In genomic region chr21:34642211-34643075, GRCh38 we compare ENCODE assay signal across 11 cellular contexts. TPM values are rescaled to one million over a fixed set of nuclear protein-coding genes. Genes with fewer than 3 reads are reported as not detected.
A peak's percentile ranks its signal among the peaks of the same experiment; 100 is the strongest.
DNase-seq lines count a peak whose midpoint lies in the region; ATAC-seq, FAIRE-seq and TF ChIP-seq lines count a peak whose summit lies in the region.
"Had no signal": no experiment of that assay in that cellular context is flagged by ENCODE, and none has a peak within 500 bp of the region (broad histone marks: within the 10 kb centered on the region; RNA-seq: fewer than 3 reads in every experiment).

No MANE protein-coding gene starts in this region.

- H3K36me3 ChIP-seq in GM06990 (ENCODE audit: control insufficient read depth, insufficient read depth, low read length) (no peaks in the 10 kb centered on the region), bronchial epithelial cell (ENCODE audit: control insufficient read depth, insufficient read depth, low read length) (no peaks in the 10 kb centered on the region), psoas muscle (ENCODE audit: insufficient read depth in 1 of 2, low read depth in 1 of 2) (no peaks in the 10 kb centered on the region)

- H3K4me3 ChIP-seq in GM06990 (replicated peaks; ENCODE audit: low read depth, low read length) (no peak overlapping the region), bronchial epithelial cell (ENCODE audit: low read depth, low read length) (no peak overlapping the region), psoas muscle (no peak overlapping the region)
- H3K4me3 ChIP-seq: dorsolateral prefrontal cortex had no signal

- H3K9me3 ChIP-seq in psoas muscle, result no peaks in the 10 kb centered on the region

- DNase-seq in GM06990 (ENCODE audit: extremely low read depth, insufficient read length) (peak; percentile 74), bronchial epithelial cell (ENCODE audit: low read depth) (peak; percentile 49), COLO829 (ENCODE audit: low spot score) (no peak), NCI-H128 (lab: John Stamatoyannopoulos, UW; ENCODE audit: unreplicated experiment) (no peak), psoas muscle (no peak), epidermal melanocyte (ENCODE audit: insufficient read length, low spot score) (no peak)
- DNase-seq: dorsolateral prefrontal cortex, NCI-H1105 treated with DMSO at 0.1 percent for 48 hours had no signal

- H3K27ac ChIP-seq in psoas muscle, result no peak overlapping the region
- H3K27ac ChIP-seq: dorsolateral prefrontal cortex had no signal

- WGBS in psoas muscle, 3 donors, result 71 to 88% (median 73%) methylated on average over 7 of the region's 7 CpGs

- intact Hi-C loops in psoas muscle (cut with DNase I), result loop anchor here in 1 of 2 donors (10.0 kb wide), 1 partner anchor 48 kb away; no protein-coding TSS in a partner anchor

- H3K27me3 ChIP-seq in GM06990 (replicated peaks; ENCODE audit: control insufficient read depth, insufficient read depth, low read length) (no peaks in the 10 kb centered on the region), bronchial epithelial cell (ENCODE audit: control insufficient read depth, insufficient read depth, low read length) (no peaks in the 10 kb centered on the region), psoas muscle (ENCODE audit: insufficient read depth in 3 of 3, low read length in 2 of 3) (no peaks in the 10 kb centered on the region)

- TF ChIP-seq CTCF in GM06990 (IDR thresholded peaks at IDR 0.05; ENCODE audit: insufficient read depth, low read length, poor library complexity, severe bottlenecking) (no peak), bronchial epithelial cell (IDR thresholded peaks at IDR 0.05; ENCODE audit: insufficient read depth, low read length, severe bottlenecking) (no peak), psoas muscle (IDR thresholded peaks at IDR 0.05) (no peak)

- H3K4me1 ChIP-seq in psoas muscle, result no peaks in the 10 kb centered on the region

- ATAC-seq in GM21367 (IDR thresholded peaks at IDR 0.05; ENCODE audit: unreplicated experiment), result peak; percentile 42
- ATAC-seq in HG03342 (IDR thresholded peaks at IDR 0.05; ENCODE audit: unreplicated experiment), result peak; percentile 50
- no peak for ATAC-seq in psoas muscle

- FAIRE-seq in bronchial epithelial cell (lab: Jason Lieb, UNC), result no peak

RNA-seq across cellular contexts. Expression of gene CLIC6, which starts 26.4 kb away (rescaled TPM):
- total RNA-seq in bronchial epithelial cell (0.26 TPM in 1 of 2 replicates, not detected in the other), psoas muscle (10 to 100 TPM in 2 of 4 donors, 1 to 10 TPM in 1, under 1 TPM in 1; 0.50 to 35.5 (median 9.2) TPM)
- polyA plus RNA-seq in psoas muscle, result 1 to 10 TPM; 3.1 to 7.7 (median 4.2) TPM
- total RNA-seq: lung microvascular endothelial cell had no signal

RNA-seq across cellular contexts. Expression of gene RCAN1, which starts 27.5 kb away (rescaled TPM):
- total RNA-seq in bronchial epithelial cell (22.1 and 88.8 TPM in 2 replicates), psoas muscle (10 to 100 TPM; 24.9 to 38.4 (median 26.1) TPM)
- 10 to 100 TPM; 57.4 to 94.9 (median 88.0) TPM for polyA plus RNA-seq in psoas muscle

Comparison
In these comparisons a context has a peak if more than half of its experiments do, and no peak if none do; other contexts are left out.
1. DNase-seq: peak in GM06990 (single experiment) and bronchial epithelial cell (single experiment); none in COLO829 (single experiment), NCI-H128 (single experiment), psoas muscle (0 of 2) and epidermal melanocyte (single experiment).
2. ATAC-seq: peak in GM21367 (single experiment) and HG03342 (single experiment); none in psoas muscle (0 of 4).